ENCODE assay signal across 1 cellular context in genomic region chr3:143352850-143353550, GRCh38.
TF ChIP-seq lines count a peak whose summit lies in the region.

No MANE protein-coding gene starts in this region.

TF ChIP-seq in WTC11, 78 proteins besides CTCF, POLR2A, EP300 and RAD21 (continued from another document):
- TF ChIP-seq HMGXB4 (CRISPR knock-in tag; IDR thresholded peaks at IDR 0.05) (no peak), SMAD3 (CRISPR knock-in tag; IDR thresholded peaks at IDR 0.05; ENCODE audit: borderline replicate concordance) (no peak), TP53 (CRISPR knock-in tag; IDR thresholded peaks at IDR 0.05) (no peak), MYBL2 (CRISPR knock-in tag; IDR thresholded peaks at IDR 0.05) (no peak), NR1H2 (CRISPR knock-in tag; IDR thresholded peaks at IDR 0.05) (no peak), MLX (CRISPR knock-in tag; IDR thresholded peaks at IDR 0.05) (no peak), ZNF416 (CRISPR knock-in tag; IDR thresholded peaks at IDR 0.05) (no peak), ZNF317 (CRISPR knock-in tag; IDR thresholded peaks at IDR 0.05; ENCODE audit: borderline replicate concordance, low read depth) (no peak), ZNF423 (CRISPR knock-in tag; IDR thresholded peaks at IDR 0.05) (no peak)
TF ChIP-seq in WTC11: peak in this region for 0.
